Comparison of ENCODE assay signal across 8 cellular contexts in the genomic region with DNA sequence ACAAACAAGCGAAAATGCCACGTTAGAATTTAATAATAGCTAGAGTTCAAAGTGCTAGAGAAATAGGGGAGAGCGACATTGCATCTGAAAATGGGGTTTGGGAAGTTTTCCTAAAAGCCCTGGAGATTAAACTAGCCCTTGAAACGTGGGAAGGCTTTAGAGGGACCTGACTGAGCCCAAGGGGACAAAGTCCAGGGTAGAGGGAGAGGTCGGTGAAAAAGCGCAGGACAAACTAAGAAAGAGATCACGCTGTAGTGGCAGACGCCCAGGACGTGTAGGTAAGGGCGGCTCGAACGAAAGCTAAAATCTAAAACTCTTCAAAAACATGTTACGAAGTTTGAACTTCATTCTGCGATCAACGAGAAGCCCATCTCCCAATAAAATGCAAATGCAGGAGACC. TPM values are rescaled to one million over a fixed set of nuclear protein-coding genes. Genes with fewer than 3 reads are reported as not detected.
A peak's percentile ranks its signal among the peaks of the same experiment; 100 is the strongest.
DNase-seq lines count a peak whose midpoint lies in the region; ATAC-seq, FAIRE-seq and TF ChIP-seq lines count a peak whose summit lies in the region.

No MANE protein-coding gene starts in this region.

- peak overlapping the region; percentile 9 for H3K56ac ChIP-seq in mesendoderm (ENCODE audit: low read length)

- H3K79me2 ChIP-seq in K562 (ENCODE audit: control insufficient read depth, insufficient read depth, low read length) (peaks cover 34% of the 10 kb centered on the region), mesendoderm (ENCODE audit: control insufficient read depth, insufficient read depth, low read length) (peaks cover 19% of the 10 kb centered on the region)

- CTCF ChIA-PET in K562 (lab: Yijun Ruan, JAX; ENCODE audit: low intra/inter-chr PET ratio), result no interaction called here

- no TSS peak for BruUV-seq in K562 (replicated peaks; lab: Mats Ljungman, UMichigan)

- no peak overlapping the region for H3K4ac ChIP-seq in mesendoderm (ENCODE audit: low read depth, low read length)

- in situ Hi-C loops in K562 (cut with MboI), result no loop called here

- H3K4me1 ChIP-seq in heart left ventricle (peaks cover 0 to 10% (median 0%) of the 10 kb centered on the region in 12 donors), K562 (replicated peaks in 1 of 2; ENCODE audit: control insufficient read depth in 2 of 2, insufficient read depth in 2 of 2, low read length in 2 of 2) (peaks cover 4 to 11% of the 10 kb centered on the region in 2 experiments; a peak in 4 of 5 replicates), mesendoderm (ENCODE audit: control insufficient read depth, low read depth, low read length) (peaks cover 4% of the 10 kb centered on the region), urinary bladder (ENCODE audit: insufficient read depth) (no peaks in the 10 kb centered on the region)

- H3K4me3 ChIP-seq in heart left ventricle, result peak overlapping the region in 10 of 12 donors; percentile 65 to 97 (median 82)
- H3K4me3 ChIP-seq in K562, result 0 out of 2 replicates have a peak overlapping the region, but pooled peaks have one; percentile 83
- no peak overlapping the region for H3K4me3 ChIP-seq in mesendoderm (ENCODE audit: low read length)
- H3K4me3 ChIP-seq in urinary bladder (ENCODE audit: low read depth, low read length), result peak overlapping the region; percentile 91

- H3K4me2 ChIP-seq in K562 (ENCODE audit: insufficient read depth, low read length), result peak overlapping the region; percentile 82
- H3K4me2 ChIP-seq in mesendoderm (ENCODE audit: low read length), result no peak overlapping the region

- intact Hi-C loops in heart left ventricle (cut with DNase I) (loop anchor here in 3 of 10 donors (2.0 to 10.0 kb wide), 4 partner anchors 53 to 169 kb away; no protein-coding TSS in a partner anchor), cardiac septum (cut with DNase I) (loop anchor here (5.0 kb wide), 2 partner anchors 52 to 102 kb away; no protein-coding TSS in a partner anchor), K562 (cut with micrococcal nuclease) (loop anchor here (5.0 to 10.0 kb wide), 2 partner anchors 57 to 149 kb away; no protein-coding TSS in a partner anchor), posterior vena cava (cut with DNase I) (no loop called here)

- no peaks in the 10 kb centered on the region; the same call in 1 of the 2 replicates for H4K20me1 ChIP-seq in K562 (replicated peaks; ENCODE audit: control insufficient read depth, insufficient read depth, low read length)

- TF ChIP-seq CTCF in heart left ventricle (IDR thresholded peaks at IDR 0.05), result no peak
- no peak for TF ChIP-seq CTCF in K562 (IDR thresholded peaks at IDR 0.05 in 2 of 3, conservative IDR thresholded peaks at IDR 0.05 in 1 of 3; ENCODE audit: insufficient read depth in 2 of 3, low read depth in 1 of 3, low read length in 3 of 3)

- peak overlapping the region; percentile 82 to 97 (median 91) for H3K27ac ChIP-seq in heart left ventricle
- H3K27ac ChIP-seq in K562 (ENCODE audit: extremely low read depth, low read depth, low read length), result peak overlapping the region; percentile 95
- H3K27ac ChIP-seq in mesendoderm (ENCODE audit: low read depth, low read length), result no peak overlapping the region
- no peak overlapping the region for H3K27ac ChIP-seq in urinary bladder (ENCODE audit: low read depth)

- H3K18ac ChIP-seq in mesendoderm (ENCODE audit: low read length), result no peak overlapping the region

- no peak overlapping the region for H2BK5ac ChIP-seq in mesendoderm (ENCODE audit: low read length)

- H3K23ac ChIP-seq in mesendoderm (ENCODE audit: low read length), result no peak overlapping the region

- POLR2A ChIA-PET in K562 (lab: Yijun Ruan, JAX), result interaction anchor here (1.0 to 1.2 kb wide), 3 partner anchors 8 to 11 kb away, joined by 3 to 4 read pairs (median 4); no protein-coding TSS in a partner anchor

- no peak for TF ChIP-seq EP300 in K562 (IDR thresholded peaks at IDR 0.05; ENCODE audit: low read length)

- peak overlapping the region; percentile 73 for H2BK120ac ChIP-seq in mesendoderm (ENCODE audit: low read depth, low read length)

- H3K27me3 ChIP-seq in heart left ventricle, result peaks cover 0 to 14% (median 0%) of the 10 kb centered on the region in 9 donors
- H3K27me3 ChIP-seq in K562 (ENCODE audit: control insufficient read depth in 2 of 2, insufficient read depth in 2 of 2, low read length in 2 of 2), result no peaks in the 10 kb centered on the region
- no peaks in the 10 kb centered on the region for H3K27me3 ChIP-seq in mesendoderm (ENCODE audit: insufficient read depth, low read length, poor library complexity)

- TF ChIP-seq POLR2A in heart left ventricle (IDR thresholded peaks at IDR 0.05) (no peak), K562 (conservative IDR thresholded peaks at IDR 0.05) (no peak)

- no peaks in the 10 kb centered on the region for H3K9me1 ChIP-seq in K562 (ENCODE audit: control insufficient read depth, insufficient read depth, low read length)

- no peak overlapping the region for H4K5ac ChIP-seq in mesendoderm (ENCODE audit: low read length)

- no peaks in the 10 kb centered on the region for H3K36me3 ChIP-seq in heart left ventricle
- H3K36me3 ChIP-seq in K562 (ENCODE audit: control insufficient read depth, insufficient read depth, low read length), result no peaks in the 10 kb centered on the region
- H3K36me3 ChIP-seq in mesendoderm (ENCODE audit: control insufficient read depth, insufficient read depth, low read length), result no peaks in the 10 kb centered on the region
- no peaks in the 10 kb centered on the region for H3K36me3 ChIP-seq in urinary bladder (ENCODE audit: insufficient read depth)

- H3K9ac ChIP-seq in K562 (ENCODE audit: insufficient read depth in 1 of 2, low read depth in 2 of 2, low read length in 2 of 2), result peak overlapping the region; percentile 66 to 93; a peak in 3 of 4 replicates
- peak overlapping the region; percentile 54 for H3K9ac ChIP-seq in mesendoderm (ENCODE audit: low read length)

- no peak for ATAC-seq in heart left ventricle
- no peak for ATAC-seq in K562

- no peak overlapping the region for H4K8ac ChIP-seq in mesendoderm (ENCODE audit: low read depth, low read length)

- H2AFZ ChIP-seq in K562 (ENCODE audit: low read depth, low read length), result peak overlapping the region; percentile 91

- H3K9me3 ChIP-seq in heart left ventricle, result no peaks in the 10 kb centered on the region
- H3K9me3 ChIP-seq in K562 (replicated peaks; ENCODE audit: control insufficient read depth, insufficient read depth, low read depth, low read length), result no peaks in the 10 kb centered on the region

- DNase-seq in heart left ventricle (no peak), cardiac septum (ENCODE audit: low spot score) (no peak), K562 (ENCODE audit: extremely low read depth in 1 of 4, low spot score in 3 of 4) (no peak), mesendoderm (no peak), posterior vena cava (ENCODE audit: low spot score) (no peak), dedifferentiated amniotic fluid mesenchymal stem cell (ENCODE audit: extremely low spot score) (no peak), DMS114 treated with DMSO at 0.1 percent for 48 hours (lab: John Stamatoyannopoulos, UW; ENCODE audit: unreplicated experiment) (no peak)

- no peak for TF ChIP-seq RAD21 in K562 (CRISPR knock-in tag; conservative IDR thresholded peaks at IDR 0.05 in 1 of 2, IDR thresholded peaks at IDR 0.05 in 1 of 2)

- no peak overlapping the region for H2BK15ac ChIP-seq in mesendoderm (replicated peaks; ENCODE audit: low read depth)

- no peak for FAIRE-seq in K562 (lab: Jason Lieb, UNC)

- H2AK5ac ChIP-seq in mesendoderm (ENCODE audit: low read length), result no peak overlapping the region

- H3K79me1 ChIP-seq in mesendoderm (ENCODE audit: low read length), result no peaks in the 10 kb centered on the region

- 68 to 82% (median 75%) methylated on average over 15 of the region's 15 CpGs for WGBS in heart left ventricle, 4 donors
- WGBS in K562 (ENCODE audit: insufficient coverage, low coverage, missing lambda C conversion rate), result 75% methylated on average over 14 of the region's 15 CpGs
- WGBS in mesendoderm (ENCODE audit: extremely low coverage, insufficient coverage, low lambda C conversion rate), result no CpG with 5 or more reads among the region's 15 CpGs
- WGBS in urinary bladder, result 69% methylated on average over 15 of the region's 15 CpGs

RNA-seq across cellular contexts. Expression of gene ATP11C, which starts 1.1 kb away (rescaled TPM):
- total RNA-seq in heart left ventricle (10 to 100 TPM in 1 of 9 donors, 1 to 10 TPM in 8; 2.1 to 10.2 (median 4.6) TPM), cardiac septum (5.8 TPM), K562 (2014; rRNA removed) (30.1 and 36.8 TPM in 2 replicates), K562 (2014; rRNA removed; fragmentation: Illumina TruSeq; extraction: Trizol) (40.2 and 44.8 TPM in 2 replicates), K562 (2015; rRNA removed; fragmentation: Illumina TruSeq; extraction: Trizol) (34.0 and 37.0 TPM in 2 replicates), K562 (2021) (29.4 and 31.0 TPM in 2 replicates), urinary bladder (69.2 TPM), posterior vena cava (10 to 100 TPM; 24.5 to 27.2 TPM)
- polyA plus RNA-seq in heart left ventricle (1 to 10 TPM; 1.1 to 3.3 TPM), K562 (2011; rRNA removed) (32.2 and 42.2 TPM in 2 replicates), K562 (2014; fragmentation: Illumina TruSeq; extraction: Trizol) (22.9 and 26.6 TPM in 2 replicates), K562 (2014; fragmentation: Nextera tagmentation; extraction: Ambion mirVana) (10 to 100 TPM; 18.2 to 18.9 TPM), K562 (2014; rRNA removed) (18.4 and 21.9 TPM in 2 replicates), urinary bladder (19.3 TPM)
- 33.6 and 79.8 TPM in 2 replicates for total RNA-seq in K562 (2011; cell fraction: chromatin; rRNA removed; ENCODE audit: low replicate concordance)
- total RNA-seq in K562 (2011; cell fraction: nucleolus; rRNA removed), result 18.3 and 31.7 TPM in 2 replicates
- total RNA-seq in K562 (2011; cell fraction: nucleoplasm; rRNA removed), result 40.1 and 63.1 TPM in 2 replicates
- 6.0 and 11.9 TPM in 2 replicates for polyA plus RNA-seq in K562 (2011; cell fraction: cytosol; rRNA removed)
- 15.7 and 19.3 TPM in 2 replicates for polyA plus RNA-seq in K562 (2011; cell fraction: nucleus; rRNA removed)
- 12.3 and 17.4 TPM in 2 replicates for polyA plus RNA-seq in K562 (2012)
- polyA minus RNA-seq in K562 (2011; rRNA and poly(A)+ RNA removed), result 55.5 and 67.5 TPM in 2 replicates
- 23.2 and 32.5 TPM in 2 replicates for polyA minus RNA-seq in K562 (2011; cell fraction: cytosol; rRNA and poly(A)+ RNA removed)
- 25.8 and 40.3 TPM in 2 replicates for polyA minus RNA-seq in K562 (2011; cell fraction: nucleus; rRNA and poly(A)+ RNA removed)
- 35.7 TPM for polyA plus RNA-seq in mesendoderm (2013, experiment 1 of 2)
- 36.6 TPM for polyA plus RNA-seq in mesendoderm (2013, experiment 2 of 2)

RNA-seq across cellular contexts. Expression of gene CXorf66, which starts 31.4 kb away (rescaled TPM):
- not detected for total RNA-seq in heart left ventricle
- not detected for polyA plus RNA-seq in heart left ventricle
- total RNA-seq in cardiac septum, result not detected
- not detected in 2 replicates for total RNA-seq in K562 (2011; cell fraction: chromatin; rRNA removed; ENCODE audit: low replicate concordance)
- total RNA-seq in K562 (2011; cell fraction: nucleolus; rRNA removed), result not detected in 2 replicates
- total RNA-seq in K562 (2011; cell fraction: nucleoplasm; rRNA removed), result not detected in 2 replicates
- not detected in 2 replicates for total RNA-seq in K562 (2014; rRNA removed)
- not detected in 2 replicates for total RNA-seq in K562 (2014; rRNA removed; fragmentation: Illumina TruSeq; extraction: Trizol)
- total RNA-seq in K562 (2015; rRNA removed; fragmentation: Illumina TruSeq; extraction: Trizol), result not detected in 2 replicates
- not detected in 2 replicates for total RNA-seq in K562 (2021)
- not detected in 2 replicates for polyA plus RNA-seq in K562 (2011; rRNA removed)
- polyA plus RNA-seq in K562 (2011; cell fraction: cytosol; rRNA removed), result not detected in 2 replicates
- polyA plus RNA-seq in K562 (2011; cell fraction: nucleus; rRNA removed), result not detected in 2 replicates
- not detected in 2 replicates for polyA plus RNA-seq in K562 (2012)
- polyA plus RNA-seq in K562 (2014; fragmentation: Illumina TruSeq; extraction: Trizol), result not detected in 2 replicates
- not detected for polyA plus RNA-seq in K562 (2014; fragmentation: Nextera tagmentation; extraction: Ambion mirVana)
- not detected in 2 replicates for polyA plus RNA-seq in K562 (2014; rRNA removed)
- not detected in 2 replicates for polyA minus RNA-seq in K562 (2011; rRNA and poly(A)+ RNA removed)
- not detected in 2 replicates for polyA minus RNA-seq in K562 (2011; cell fraction: cytosol; rRNA and poly(A)+ RNA removed)
- not detected in 2 replicates for polyA minus RNA-seq in K562 (2011; cell fraction: nucleus; rRNA and poly(A)+ RNA removed)
- polyA plus RNA-seq in mesendoderm (2013, experiment 1 of 2), result not detected
- not detected for polyA plus RNA-seq in mesendoderm (2013, experiment 2 of 2)
- not detected for total RNA-seq in urinary bladder
- polyA plus RNA-seq in urinary bladder, result not detected
- not detected for total RNA-seq in posterior vena cava

Comparison
In these comparisons a context has a peak if more than half of its experiments do, and no peak if none do; other contexts are left out.
1. H3K27ac ChIP-seq: peak in heart left ventricle (12 of 12) and K562 (single experiment); none in mesendoderm (single experiment) and urinary bladder (single experiment).
2. intact Hi-C loops: an anchor here in cardiac septum (5.0 kb wide) and K562 (5.0 to 10.0 kb wide); none called in posterior vena cava.